In the genomic region with DNA sequence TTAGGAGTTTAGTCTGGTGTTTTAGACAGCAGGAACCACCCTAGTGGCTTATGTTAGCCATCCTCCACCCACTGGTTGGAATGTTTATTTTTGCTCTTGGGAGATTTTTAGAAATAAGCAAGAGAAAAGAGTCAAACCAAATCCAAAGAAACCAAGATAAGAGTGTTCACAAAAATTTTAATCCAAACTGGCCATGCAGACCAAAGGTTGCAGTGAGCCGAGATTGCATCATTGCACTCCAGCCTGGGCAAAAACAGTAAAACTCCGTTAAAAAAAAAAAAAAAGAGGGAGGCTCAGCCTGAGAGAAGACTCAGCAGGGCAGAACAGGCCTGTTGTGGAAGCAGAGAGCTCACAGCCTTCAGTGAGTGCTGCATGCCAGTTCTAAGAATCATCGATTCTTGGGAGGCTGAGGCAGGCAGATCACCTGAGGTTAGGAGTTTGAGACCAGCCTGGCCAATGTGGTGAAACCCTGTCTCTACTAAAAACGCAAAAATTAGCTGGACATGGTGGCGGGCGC, we compare ENCODE assay signal across 15 cellular contexts. TPM values are rescaled to one million over a fixed set of nuclear protein-coding genes. Genes with fewer than 3 reads are reported as not detected.
DNase-seq lines count a peak whose midpoint lies in the region; ATAC-seq, FAIRE-seq and TF ChIP-seq lines count a peak whose summit lies in the region.
"Had no signal": no experiment of that assay in that cellular context is flagged by ENCODE, and none has a peak within 500 bp of the region (broad histone marks: within the 10 kb centered on the region; RNA-seq: fewer than 3 reads in every experiment).

No MANE protein-coding gene starts in this region.

- no peaks in the 10 kb centered on the region for H3K79me2 ChIP-seq in mesendoderm (ENCODE audit: control insufficient read depth, insufficient read depth, low read length)

- H3K79me1 ChIP-seq in mesendoderm (ENCODE audit: low read length) = no peaks in the 10 kb centered on the region

- H3K36me3 ChIP-seq in HUES6 (ENCODE audit: control insufficient read depth, insufficient read depth, low read length) = no peaks in the 10 kb centered on the region
- H3K36me3 ChIP-seq in mesendoderm (ENCODE audit: control insufficient read depth, insufficient read depth, low read length) = no peaks in the 10 kb centered on the region

- POLR2A ChIA-PET in A549 (lab: Yijun Ruan, JAX) = no interaction called here

- H3K4ac ChIP-seq in mesendoderm (ENCODE audit: low read depth, low read length) = no peak overlapping the region

- H3K9ac ChIP-seq in HUES6 (ENCODE audit: low read length) (no peak overlapping the region), mesendoderm (ENCODE audit: low read length) (no peak overlapping the region)

- no peak overlapping the region for H2BK15ac ChIP-seq in mesendoderm (replicated peaks; ENCODE audit: low read depth)

- no peak for TF ChIP-seq RAD21 in A549 (conservative IDR thresholded peaks at IDR 0.05 in 1 of 2, IDR thresholded peaks at IDR 0.05 in 1 of 2)

- H3K27me3 Mint-ChIP-seq in chondrocyte (ENCODE audit: low read depth) = no peaks in the 10 kb centered on the region
- H3K27me3 Mint-ChIP-seq: activated naive CD4-positive, alpha-beta T cell treated with anti-CD3 and anti-CD28 coated beads, Interleukin-2, amount 50 U/mL, for 24 hours; IgD-negative memory B cell had no signal

- no peak overlapping the region for H2BK120ac ChIP-seq in mesendoderm (ENCODE audit: low read depth, low read length)

- H2AK5ac ChIP-seq in mesendoderm (ENCODE audit: low read length) = no peak overlapping the region

- FAIRE-seq in A549 (lab: Jason Lieb, UNC) = no peak
- no peak for FAIRE-seq in GM12892 (lab: Jason Lieb, UNC)
- FAIRE-seq: endometrium had no signal

- H3K27ac Mint-ChIP-seq in chondrocyte (ENCODE audit: unreplicated experiment) = peak overlapping the region; percentile 83
- H3K27ac Mint-ChIP-seq: activated naive CD4-positive, alpha-beta T cell treated with anti-CD3 and anti-CD28 coated beads, Interleukin-2, amount 50 U/mL, for 24 hours had no signal

- ATAC-seq in A549 = peak in 1 of 2 experiments; percentile 31; a peak in 2 of 6 replicates
- no peak for ATAC-seq in HG03045 (IDR thresholded peaks at IDR 0.05; ENCODE audit: unreplicated experiment)
- no peak for ATAC-seq in GM21360 (IDR thresholded peaks at IDR 0.05; ENCODE audit: unreplicated experiment)

- TF ChIP-seq EP300 in A549 (IDR thresholded peaks at IDR 0.05) = no peak

- H2BK5ac ChIP-seq in mesendoderm (ENCODE audit: low read length) = no peak overlapping the region

- H3K4me1 Mint-ChIP-seq in chondrocyte (ENCODE audit: low read depth) = peaks cover 15% of the 10 kb centered on the region

- no peak overlapping the region for H4K8ac ChIP-seq in mesendoderm (ENCODE audit: low read depth, low read length)

- no peaks in the 10 kb centered on the region for H3K9me3 ChIP-seq in A549
- no peaks in the 10 kb centered on the region for H3K9me3 ChIP-seq in HUES6 (ENCODE audit: control insufficient read depth, insufficient read depth, low read depth, low read length)

- H3K23ac ChIP-seq in mesendoderm (ENCODE audit: low read length) = no peak overlapping the region

- WGBS in A549 (ENCODE audit: missing lambda C conversion rate) = 69% methylated on average over 6 of the region's 6 CpGs
- no CpG with 5 or more reads among the region's 6 CpGs for WGBS in mesendoderm (ENCODE audit: extremely low coverage, insufficient coverage, low lambda C conversion rate)

- H3K4me2 ChIP-seq in A549 = 0 out of 3 replicates have a peak overlapping the region, but pooled peaks have one; percentile 18
- H3K4me2 ChIP-seq in mesendoderm (ENCODE audit: low read length) = no peak overlapping the region

- no peak for TF ChIP-seq CTCF in A549 (IDR thresholded peaks at IDR 0.05)
- TF ChIP-seq CTCF in chondrocyte (IDR thresholded peaks at IDR 0.05) = peak; percentile 65

- H3K36me3 Mint-ChIP-seq in chondrocyte (ENCODE audit: low read depth) = no peaks in the 10 kb centered on the region
- H3K36me3 Mint-ChIP-seq: activated naive CD4-positive, alpha-beta T cell treated with anti-CD3 and anti-CD28 coated beads, Interleukin-2, amount 50 U/mL, for 24 hours; IgD-negative memory B cell had no signal

- H3K56ac ChIP-seq in mesendoderm (ENCODE audit: low read length) = no peak overlapping the region

- H3K27ac ChIP-seq in A549 (0 out of 6 replicates have a peak overlapping the region, but pooled peaks of 1 of the 2 experiments have one; percentile 45), HUES6 (ENCODE audit: low read depth, low read length) (0 out of 2 replicates have a peak overlapping the region, but pooled peaks have one; percentile 33), mesendoderm (ENCODE audit: low read depth, low read length) (no peak overlapping the region)

- H3K27me3 ChIP-seq in HUES6 (ENCODE audit: control insufficient read depth, insufficient read depth, low read length) = no peaks in the 10 kb centered on the region
- no peaks in the 10 kb centered on the region for H3K27me3 ChIP-seq in mesendoderm (ENCODE audit: insufficient read depth, low read length, poor library complexity)

- no peak for DNase-seq in A549 (ENCODE audit: low read depth in 1 of 2, low spot score in 1 of 2)
- no peak for DNase-seq in chondrocyte (ENCODE audit: low spot score)
- DNase-seq in mesendoderm = peak; percentile 48
- DNase-seq in GM12892 (ENCODE audit: insufficient read length) = no peak
- DNase-seq in cortex of kidney (lab: John Stamatoyannopoulos, UW) = no peak
- DNase-seq: ACHN; activated CD4-positive, alpha-beta T cell treated with anti-CD3 and anti-CD28 coated beads, Interleukin-2, amount 50 U/mL, for 48 hours; kidney glomerular epithelial cell; NCI-H446 had no signal

- H3K4me3 ChIP-seq in A549 = no peak overlapping the region
- no peak overlapping the region for H3K4me3 ChIP-seq in HUES6 (ENCODE audit: low read depth, low read length)
- no peak overlapping the region for H3K4me3 ChIP-seq in mesendoderm (ENCODE audit: low read length)

- H3K18ac ChIP-seq in mesendoderm (ENCODE audit: low read length) = no peak overlapping the region

- H3K4me1 ChIP-seq in A549 (peaks cover 5% of the 10 kb centered on the region; the same call in 1 of the 3 replicates), HUES6 (ENCODE audit: control insufficient read depth, insufficient read depth, low read length) (peaks cover 4% of the 10 kb centered on the region; the same call in 1 of the 2 replicates), mesendoderm (ENCODE audit: control insufficient read depth, low read depth, low read length) (no peaks in the 10 kb centered on the region)

- H4K5ac ChIP-seq in mesendoderm (ENCODE audit: low read length) = no peak overlapping the region

- no peaks in the 10 kb centered on the region for H3K9me3 Mint-ChIP-seq in chondrocyte (ENCODE audit: low read depth)
- H3K9me3 Mint-ChIP-seq: activated naive CD4-positive, alpha-beta T cell treated with anti-CD3 and anti-CD28 coated beads, Interleukin-2, amount 50 U/mL, for 24 hours; IgD-negative memory B cell had no signal

- TF ChIP-seq POLR2A in A549 (IDR thresholded peaks at IDR 0.05; ENCODE audit: low read length) (no peak), GM12892 (IDR thresholded peaks at IDR 0.05; ENCODE audit: low read depth, low read length) (no peak)

- no peak overlapping the region for H3K4me3 Mint-ChIP-seq in chondrocyte (ENCODE audit: unreplicated experiment)
- H3K4me3 Mint-ChIP-seq: activated naive CD4-positive, alpha-beta T cell treated with anti-CD3 and anti-CD28 coated beads, Interleukin-2, amount 50 U/mL, for 24 hours had no signal

- CTCF ChIA-PET in A549 (lab: Yijun Ruan, JAX) = interaction anchor here (1.0 kb wide), 1 partner anchor 43 kb away, joined by 3 read pairs; no protein-coding TSS in a partner anchor

RNA-seq across cellular contexts. Expression of a gene that starts 12.2 kb away (rescaled TPM):
- polyA plus RNA-seq in A549 (2011; rRNA removed) (not detected in 2 replicates), A549 (2017; fragmentation: RNase III; extraction: RNeasy Plus Mini Kit Qiagen cat#74134 plus additional on column Dnase treatment) (not detected in 3 replicates)
- polyA plus RNA-seq in A549 (2012; cell fraction: cytosol; rRNA removed) = not detected in 2 replicates
- not detected in 2 replicates for polyA plus RNA-seq in A549 (2012; cell fraction: nucleus; rRNA removed)
- not detected in 2 replicates for polyA minus RNA-seq in A549 (2011; rRNA and poly(A)+ RNA removed)
- total RNA-seq in chondrocyte = not detected in 3 replicates
- not detected for polyA plus RNA-seq in mesendoderm (2013, experiment 1 of 2)
- polyA plus RNA-seq in mesendoderm (2013, experiment 2 of 2) = not detected
- polyA plus RNA-seq in GM12892 (2012; ENCODE audit: missing spikeins) = 1.8 TPM

RNA-seq across cellular contexts. Expression of a gene that starts 20.0 kb away (rescaled TPM):
- polyA plus RNA-seq in A549 (2011; rRNA removed) (not detected in 2 replicates), A549 (2017; fragmentation: RNase III; extraction: RNeasy Plus Mini Kit Qiagen cat#74134 plus additional on column Dnase treatment) (not detected in 3 replicates)
- 0.01 TPM in 1 of 2 replicates, not detected in the other for polyA plus RNA-seq in A549 (2012; cell fraction: cytosol; rRNA removed)
- not detected in 2 replicates for polyA plus RNA-seq in A549 (2012; cell fraction: nucleus; rRNA removed)
- not detected in 2 replicates for polyA minus RNA-seq in A549 (2011; rRNA and poly(A)+ RNA removed)
- not detected in 3 replicates for total RNA-seq in chondrocyte
- 0.01 TPM for polyA plus RNA-seq in mesendoderm (2013, experiment 1 of 2)
- polyA plus RNA-seq in mesendoderm (2013, experiment 2 of 2) = not detected
- not detected for polyA plus RNA-seq in GM12892 (2012; ENCODE audit: missing spikeins)
- polyA plus RNA-seq: IgD-negative memory B cell had no signal

RNA-seq across cellular contexts. Expression of a gene that starts 32.5 kb away (rescaled TPM):
- polyA plus RNA-seq in A549 (2011; rRNA removed) (64.3 and 85.9 TPM in 2 replicates), A549 (2017; fragmentation: RNase III; extraction: RNeasy Plus Mini Kit Qiagen cat#74134 plus additional on column Dnase treatment) (70.0 to 73.7 TPM (median 72.6 TPM) in 3 replicates)
- 131 and 139 TPM in 2 replicates for polyA plus RNA-seq in A549 (2012; cell fraction: cytosol; rRNA removed)
- polyA plus RNA-seq in A549 (2012; cell fraction: nucleus; rRNA removed) = 316 and 319 TPM in 2 replicates
- polyA minus RNA-seq in A549 (2011; rRNA and poly(A)+ RNA removed) = 147 and 158 TPM in 2 replicates
- 13.5 to 24.3 TPM (median 14.1 TPM) in 3 replicates for total RNA-seq in chondrocyte
- 74.0 TPM for polyA plus RNA-seq in mesendoderm (2013, experiment 1 of 2)
- polyA plus RNA-seq in mesendoderm (2013, experiment 2 of 2) = 75.7 TPM
- 43.2 TPM for polyA plus RNA-seq in GM12892 (2012; ENCODE audit: missing spikeins)

RNA-seq across cellular contexts. Expression of a gene that starts 48.3 kb away (rescaled TPM):
- polyA plus RNA-seq in A549 (2011; rRNA removed) (79.6 and 99.7 TPM in 2 replicates), A549 (2017; fragmentation: RNase III; extraction: RNeasy Plus Mini Kit Qiagen cat#74134 plus additional on column Dnase treatment) (216 to 231 TPM (median 221 TPM) in 3 replicates)
- 192 and 249 TPM in 2 replicates for polyA plus RNA-seq in A549 (2012; cell fraction: cytosol; rRNA removed)
- polyA plus RNA-seq in A549 (2012; cell fraction: nucleus; rRNA removed) = 213 and 345 TPM in 2 replicates
- polyA minus RNA-seq in A549 (2011; rRNA and poly(A)+ RNA removed) = 200 and 239 TPM in 2 replicates
- total RNA-seq in chondrocyte = 318 to 359 TPM (median 358 TPM) in 3 replicates
- polyA plus RNA-seq in mesendoderm (2013, experiment 1 of 2) = 156 TPM
- polyA plus RNA-seq in mesendoderm (2013, experiment 2 of 2) = 158 TPM
- polyA plus RNA-seq in GM12892 (2012; ENCODE audit: missing spikeins) = 133 TPM

RNA-seq across cellular contexts. Expression of a gene that starts 54.0 kb away (rescaled TPM):
- polyA plus RNA-seq in A549 (2011; rRNA removed) (0.25 and 0.34 TPM in 2 replicates), A549 (2017; fragmentation: RNase III; extraction: RNeasy Plus Mini Kit Qiagen cat#74134 plus additional on column Dnase treatment) (0.34 to 0.55 TPM (median 0.44 TPM) in 3 replicates)
- polyA plus RNA-seq in A549 (2012; cell fraction: cytosol; rRNA removed) = 0.54 and 0.62 TPM in 2 replicates
- 5.0 and 5.1 TPM in 2 replicates for polyA plus RNA-seq in A549 (2012; cell fraction: nucleus; rRNA removed)
- 0.29 and 0.34 TPM in 2 replicates for polyA minus RNA-seq in A549 (2011; rRNA and poly(A)+ RNA removed)
- 5.2 to 9.1 TPM (median 6.1 TPM) in 3 replicates for total RNA-seq in chondrocyte
- 2.4 TPM for polyA plus RNA-seq in mesendoderm (2013, experiment 1 of 2)
- polyA plus RNA-seq in mesendoderm (2013, experiment 2 of 2) = 2.5 TPM
- 0.98 TPM for polyA plus RNA-seq in GM12892 (2012; ENCODE audit: missing spikeins)
- polyA plus RNA-seq: IgD-negative memory B cell had no signal
